25 cellular contexts compared by ENCODE assay signal in genomic region chr10:86082556-86082955, GRCh38.
"Had no signal": no experiment of that assay in that cellular context is flagged by ENCODE, and none has a peak within 500 bp of the region (broad histone marks: within the 10 kb centered on the region; RNA-seq: fewer than 3 reads in every experiment).

No MANE protein-coding gene starts in this region.

- H3K36me3 ChIP-seq: ascending aorta, MG63 had no signal

- H3K27ac ChIP-seq: ascending aorta, body of pancreas had no signal

- H3K9me3 ChIP-seq: ascending aorta, body of pancreas, MG63 had no signal

- ATAC-seq: activated naive CD4-positive, alpha-beta T cell treated with anti-CD3 and anti-CD28 coated beads, Interleukin-2, amount 50 U/mL, for 72 hours; activated naive CD8-positive, alpha-beta T cell treated with anti-CD3 and anti-CD28 coated beads, Interleukin-2, amount 50 U/mL, for 24 hours; activated T-cell treated with anti-CD3 and anti-CD28 coated beads, Interleukin-2, amount 50 U/mL, for 4 hours; body of pancreas; PC-3; T-helper 17 cell had no signal

- H3K27me3 ChIP-seq: ascending aorta, body of pancreas, MG63 had no signal

- DNase-seq: activated B cell treated with CpG ODN at 0.5 μM for 24 hours; activated CD4-positive, alpha-beta T cell treated with anti-CD3 and anti-CD28 coated beads for 1 hour; activated CD4-positive, alpha-beta T cell treated with anti-CD3 and anti-CD28 coated beads, Interleukin-2, amount 10 ng/mL, durations not matched to agents 24 days and 14 days; activated CD4-positive, alpha-beta T cell treated with anti-CD3 and anti-CD28 coated beads, Interleukin-2, amount 50 U/mL, for 48 hours; activated naive CD4-positive, alpha-beta T cell treated with Interleukin-2 at 50 U/mL for 16 hours; activated naive CD8-positive, alpha-beta T cell treated with anti-CD3 and anti-CD28 coated beads, Interleukin-2, amount 50 U/mL, for 24 hours; activated T-cell treated with anti-CD3 and anti-CD28 coated beads, Interleukin-2, amount 50 U/mL, for 4 hours; amniotic stem cell; body of pancreas; MG63; MV-4-11; NCI-H1092 treated with DMSO at 0.1 percent for 48 hours; NCI-H1417 treated with DMSO at 0.1 percent for 48 hours; NCI-H1694; NCI-H2029; NCI-H2107; NCI-H345; NCI-H510A; NCI-H526 treated with DMSO at 0.1 percent for 48 hours; PC-3; SIG-M5; T-helper 17 cell; T-helper 9 cell had no signal

- H3K4me3 ChIP-seq: ascending aorta, body of pancreas, MG63 had no signal

- H3K4me1 ChIP-seq: ascending aorta, body of pancreas had no signal
